ENCODE assay signal across 8 cellular contexts in the genomic region with DNA sequence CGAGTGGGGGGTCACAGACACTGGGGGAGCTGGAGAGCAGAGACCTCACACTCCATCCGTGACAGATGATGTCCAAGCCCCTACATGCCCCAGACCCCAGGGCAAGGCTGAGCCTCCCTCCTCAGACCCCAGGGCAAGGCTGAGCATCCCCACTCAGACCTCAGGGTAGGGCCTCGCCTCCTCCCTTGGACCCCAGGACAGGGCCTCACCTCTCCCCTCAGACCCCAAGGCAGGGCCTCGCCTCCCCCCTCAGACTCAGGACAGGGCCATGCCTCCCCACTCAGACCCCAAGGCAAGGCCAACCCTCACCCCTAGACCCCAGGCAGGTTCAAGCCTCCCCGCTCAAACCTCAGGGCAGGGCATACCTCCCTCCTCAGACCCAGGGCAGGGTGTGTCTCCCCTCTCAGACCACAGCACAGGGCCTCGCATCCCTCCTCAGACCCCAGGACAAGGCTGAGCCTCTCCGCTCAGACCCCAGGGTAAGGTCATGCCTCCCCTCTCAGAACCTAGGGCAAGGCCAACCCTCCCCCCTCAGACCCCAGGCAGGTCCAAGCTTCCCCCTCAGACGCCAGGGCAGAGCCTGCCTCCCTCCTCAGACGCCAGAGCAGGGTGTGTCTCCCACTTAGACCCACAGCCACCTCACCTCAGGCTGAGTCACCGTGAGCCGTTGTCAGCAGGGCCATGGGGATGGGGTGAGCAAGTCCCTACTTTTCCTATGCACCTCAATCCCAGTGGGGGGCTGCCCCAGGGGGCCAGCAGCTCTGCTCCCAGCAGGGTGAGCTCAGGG. TPM values are rescaled to one million over a fixed set of nuclear protein-coding genes. Genes with fewer than 3 reads are reported as not detected.
A peak's percentile ranks its signal among the peaks of the same experiment; 100 is the strongest.
DNase-seq lines count a peak whose midpoint lies in the region; ATAC-seq lines count a peak whose summit lies in the region.

No MANE protein-coding gene starts in this region.

- H3K4me1 Mint-ChIP-seq in effector memory CD8-positive, alpha-beta T cell (ENCODE audit: low read depth in 2 of 2) = peaks cover 27 to 28% of the 10 kb centered on the region in 2 donors

- H3K4me3 Mint-ChIP-seq in effector memory CD8-positive, alpha-beta T cell = peak overlapping the region; percentile 86 to 90

- H3K36me3 Mint-ChIP-seq in effector memory CD8-positive, alpha-beta T cell (ENCODE audit: insufficient read depth) = peaks cover 40% of the 10 kb centered on the region

- no peaks in the 10 kb centered on the region for H3K9me3 Mint-ChIP-seq in effector memory CD8-positive, alpha-beta T cell

- H3K27ac Mint-ChIP-seq in effector memory CD8-positive, alpha-beta T cell = peak overlapping the region; percentile 97 to 99

- H3K27me3 Mint-ChIP-seq in effector memory CD8-positive, alpha-beta T cell = no peaks in the 10 kb centered on the region

- peak; percentile 67 for ATAC-seq in effector memory CD8-positive, alpha-beta T cell (replicated peaks)
- ATAC-seq in GM21367 (IDR thresholded peaks at IDR 0.05; ENCODE audit: unreplicated experiment) = no peak

- DNase-seq in HT-29 (ENCODE audit: low spot score) (peak; percentile 11), dedifferentiated amniotic fluid mesenchymal stem cell (ENCODE audit: extremely low spot score) (no peak), NCI-H1436 (lab: John Stamatoyannopoulos, UW) (no peak), amygdala (lab: John Stamatoyannopoulos, UW) (no peak)
- DNase-seq in activated CD4-positive, alpha-beta T cell treated with anti-CD3 and anti-CD28 coated beads for 4 hours = peak; percentile 77 to 78
- peak; percentile 65 to 70 (median 66) for DNase-seq in effector memory CD8-positive, alpha-beta T cell
- DNase-seq in stimulated activated CD4-positive, alpha-beta T cell treated with anti-CD3 and anti-CD28 coated beads, Interleukin-1b, Interleukin-23, amount 100 ng/mL, for 48 hours = peak; percentile 77

RNA-seq across cellular contexts. Expression of gene S1PR4, which starts 1.7 kb away (rescaled TPM):
- not detected in 2 replicates for total RNA-seq in HT-29 (2014; rRNA removed; shearing (Covaris generic))

RNA-seq across cellular contexts. Expression of gene NCLN, which starts 8.8 kb away (rescaled TPM):
- 95.3 and 104 TPM in 2 replicates for total RNA-seq in HT-29 (2014; rRNA removed; shearing (Covaris generic))

RNA-seq across cellular contexts. Expression of gene GNA15, which starts 41.1 kb away (rescaled TPM):
- 15.9 and 20.0 TPM in 2 replicates for total RNA-seq in HT-29 (2014; rRNA removed; shearing (Covaris generic))

RNA-seq across cellular contexts. Expression of gene CELF5, which starts 47.6 kb away (rescaled TPM):
- total RNA-seq in HT-29 (2014; rRNA removed; shearing (Covaris generic)) = 0.10 and 0.53 TPM in 2 replicates

Comparison
In these comparisons a context has a peak if more than half of its experiments do, and no peak if none do; other contexts are left out.
1. DNase-seq: peak in HT-29 (single experiment), activated CD4-positive, alpha-beta T cell treated with anti-CD3 and anti-CD28 coated beads for 4 hours (2 of 2), effector memory CD8-positive, alpha-beta T cell (3 of 3) and stimulated activated CD4-positive, alpha-beta T cell treated with anti-CD3 and anti-CD28 coated beads, Interleukin-1b, Interleukin-23, amount 100 ng/mL, for 48 hours (single experiment); none in dedifferentiated amniotic fluid mesenchymal stem cell (single experiment), NCI-H1436 (single experiment) and amygdala (0 of 56).